In the genomic region with DNA sequence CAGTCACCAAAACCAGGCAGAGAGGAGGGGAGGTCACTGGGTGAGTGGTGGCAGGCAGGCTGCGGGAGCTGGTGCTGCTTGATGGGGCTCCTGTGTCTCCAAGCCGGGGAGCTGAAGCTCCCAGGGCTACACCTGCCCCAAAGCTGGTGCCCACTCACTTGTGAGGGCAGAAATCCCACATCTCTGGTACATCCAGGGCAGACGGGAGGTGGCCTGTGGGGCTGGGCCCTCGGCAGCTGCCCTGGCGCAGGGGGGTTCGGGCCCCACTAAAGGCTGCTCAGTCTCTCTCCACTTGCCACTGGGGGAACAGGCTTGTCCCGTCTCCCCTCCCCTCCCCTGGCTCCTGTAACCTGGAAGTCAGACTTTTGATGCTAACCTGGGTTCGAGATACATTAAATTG, we compare ENCODE assay signal across 16 cellular contexts. TPM values are rescaled to one million over a fixed set of nuclear protein-coding genes. Genes with fewer than 3 reads are reported as not detected.
A peak's percentile ranks its signal among the peaks of the same experiment; 100 is the strongest.
DNase-seq lines count a peak whose midpoint lies in the region; ATAC-seq and TF ChIP-seq lines count a peak whose summit lies in the region.
"Had no signal": no experiment of that assay in that cellular context is flagged by ENCODE, and none has a peak within 500 bp of the region (broad histone marks: within the 10 kb centered on the region; RNA-seq: fewer than 3 reads in every experiment).

No MANE protein-coding gene starts in this region.

- H3K4me1 ChIP-seq in adipocyte (ENCODE audit: control insufficient read depth, insufficient read depth, low read length) (peaks cover 78% of the 10 kb centered on the region), gastroesophageal sphincter (peaks cover 0 to 100% (median 77%) of the 10 kb centered on the region in 3 donors), stomach (peaks cover 76 to 100% (median 96%) of the 10 kb centered on the region in 4 donors)

- no peak overlapping the region for H3K4me3 ChIP-seq in adipocyte (ENCODE audit: low read length)
- no peak overlapping the region for H3K4me3 ChIP-seq in gastroesophageal sphincter
- no peak overlapping the region for H3K4me3 ChIP-seq in stomach

- H3K36me3 ChIP-seq in adipocyte (ENCODE audit: control insufficient read depth, insufficient read depth, low read length, severe bottlenecking) (peaks cover 66% of the 10 kb centered on the region), gastroesophageal sphincter (peaks cover 0 to 61% of the 10 kb centered on the region in 2 donors), stomach (peaks cover 36 to 70% (median 51%) of the 10 kb centered on the region in 4 donors)

- in situ Hi-C loops in GM13976 (cut with MboI; ENCODE audit: low sequenced_read_pairs, unreplicated experiment) (no loop called here), ACHN (cut with HindIII; ENCODE audit: low pct_ligation_motif_present, low pct_unique_long_range_greater_than_20kb, low sequenced_read_pairs) (no loop called here)

- H3K27me3 ChIP-seq in adipocyte (replicated peaks; ENCODE audit: control insufficient read depth, insufficient read depth, low read length) (no peaks in the 10 kb centered on the region), gastroesophageal sphincter (no peaks in the 10 kb centered on the region), stomach (no peaks in the 10 kb centered on the region)

- TF ChIP-seq CTCF in Calu3 (IDR thresholded peaks at IDR 0.05; ENCODE audit: unreplicated experiment) (no peak), gastroesophageal sphincter (IDR thresholded peaks at IDR 0.05) (no peak), stomach (IDR thresholded peaks at IDR 0.05) (no peak), GM13976 (IDR thresholded peaks at IDR 0.05; ENCODE audit: borderline replicate concordance, control extremely low read depth, extremely low read depth, insufficient read depth, missing control alignments) (no peak)

- H3K9me3 Mint-ChIP-seq in Calu3 (ENCODE audit: low read depth, unreplicated experiment): no peaks in the 10 kb centered on the region
- H3K9me3 Mint-ChIP-seq: naive B cell had no signal

- H3K9me3 ChIP-seq in adipocyte (ENCODE audit: control insufficient read depth, low read length): no peaks in the 10 kb centered on the region
- no peaks in the 10 kb centered on the region for H3K9me3 ChIP-seq in gastroesophageal sphincter
- no peaks in the 10 kb centered on the region for H3K9me3 ChIP-seq in stomach

- no peak for TF ChIP-seq POLR2A in gastroesophageal sphincter (IDR thresholded peaks at IDR 0.05)
- no peak for TF ChIP-seq POLR2A in stomach (IDR thresholded peaks at IDR 0.05)

- no peak for TF ChIP-seq EP300 in gastroesophageal sphincter (IDR thresholded peaks at IDR 0.05)
- no peak for TF ChIP-seq EP300 in stomach (IDR thresholded peaks at IDR 0.05)

- H3K27ac ChIP-seq in gastroesophageal sphincter (peak overlapping the region in 3 of 4 donors; percentile 97 to 99 (median 98)), stomach (peak overlapping the region; percentile 15 to 100 (median 79))

- 80% methylated on average over 2 of the region's 8 CpGs; no CpG with 5 or more reads in 1 of the 2 donors for WGBS in gastroesophageal sphincter (ENCODE audit: low coverage in 1 of 2), 2 donors
- WGBS in stomach, 5 donors: 73 to 90% (median 86%) methylated on average over 5 to 8 of the region's 8 CpGs

- H3K4me1 Mint-ChIP-seq in Calu3 (ENCODE audit: low read depth, unreplicated experiment): peaks cover 29% of the 10 kb centered on the region
- H3K4me1 Mint-ChIP-seq: activated CD4-positive, alpha-beta T cell treated with anti-CD3 and anti-CD28 coated beads for 36 hours had no signal

- peaks cover 85% of the 10 kb centered on the region for H3K36me3 Mint-ChIP-seq in Calu3 (ENCODE audit: insufficient read depth, unreplicated experiment)
- H3K36me3 Mint-ChIP-seq: naive B cell had no signal

- BruUV-seq in Calu3 (replicated peaks; lab: Mats Ljungman, UMichigan): no TSS peak

- CTCF ChIA-PET in Calu3 (lab: Charles Lee): no interaction called here

- no peaks in the 10 kb centered on the region for H3K27me3 Mint-ChIP-seq in Calu3 (ENCODE audit: unreplicated experiment)
- H3K27me3 Mint-ChIP-seq: activated CD4-positive, alpha-beta T cell treated with anti-CD3 and anti-CD28 coated beads for 36 hours; naive B cell; T-helper 17 cell had no signal

- H3K9ac ChIP-seq in adipocyte (ENCODE audit: low read length): peak overlapping the region; percentile 100

- no peak overlapping the region for H3K4me3 Mint-ChIP-seq in Calu3 (ENCODE audit: low read depth, unreplicated experiment)
- H3K4me3 Mint-ChIP-seq: activated CD4-positive, alpha-beta T cell treated with anti-CD3 and anti-CD28 coated beads for 36 hours; naive B cell; T-helper 17 cell had no signal

- ATAC-seq in gastroesophageal sphincter: no peak
- ATAC-seq: activated CD4-positive, alpha-beta T cell treated with anti-CD3 and anti-CD28 coated beads for 36 hours; HepG2; left lobe of liver; T-helper 17 cell had no signal

- DNase-seq in Calu3 (no peak), adipocyte (ENCODE audit: low read depth) (no peak), stomach (no peak), kidney glomerular epithelial cell (lab: John Stamatoyannopoulos, UW) (no peak), GM13976 (ENCODE audit: low spot score) (no peak), ACHN (no peak), activated gamma-delta T cell treated with Interleukin-2 at 50 U/mL for 16 hours (no peak)
- DNase-seq: activated CD4-positive, alpha-beta T cell treated with anti-CD3 and anti-CD28 coated beads for 36 hours; DMS79; hypothalamus; naive B cell; stimulated activated CD4-positive, alpha-beta T cell treated with anti-CD3 and anti-CD28 coated beads, Interleukin-1b, Interleukin-23, amount 100 ng/mL, for 48 hours; T-helper 17 cell had no signal

- peak overlapping the region; percentile 54 for H3K27ac Mint-ChIP-seq in Calu3 (ENCODE audit: unreplicated experiment)
- H3K27ac Mint-ChIP-seq: activated CD4-positive, alpha-beta T cell treated with anti-CD3 and anti-CD28 coated beads for 36 hours; naive B cell; T-helper 17 cell had no signal

- intact Hi-C loops in Calu3 (cut with micrococcal nuclease; ENCODE audit: unreplicated experiment) (no loop called here), stomach (cut with DNase I; ENCODE audit: low total_unique reads) (no loop called here)

RNA-seq across cellular contexts. Expression of gene PPARA, which starts 55.6 kb away (rescaled TPM):
- total RNA-seq in Calu3 (2022) (22.7 and 31.5 TPM in 2 replicates), gastroesophageal sphincter (10 to 100 TPM; 19.5 to 28.5 (median 26.9) TPM), stomach (10 to 100 TPM in 4 of 5 donors, 1 to 10 TPM in 1; 8.2 to 28.8 (median 19.4) TPM)
- 1 to 10 TPM; 3.4 to 8.6 (median 5.3) TPM for polyA plus RNA-seq in stomach
